ENCODE assay signal across 1 cellular context in genomic region chr1:55277377-55278130, GRCh38.
TF ChIP-seq lines count a peak whose summit lies in the region.

No MANE protein-coding gene starts in this region.

TF ChIP-seq in HEK293, 187 proteins besides CTCF, POLR2A, EP300 and RAD21 (continued from another document):
- TF ChIP-seq ZSCAN18 (tag by site-specific recombination; IDR thresholded peaks at IDR 0.05) (no peak), ZNF692 (tag by site-specific recombination; IDR thresholded peaks at IDR 0.05) (peak; percentile 99), ZNF704 (tag by site-specific recombination; IDR thresholded peaks at IDR 0.05) (no peak), ZNF18 (tag by site-specific recombination; IDR thresholded peaks at IDR 0.05) (no peak), ZNF169 (tag by site-specific recombination; IDR thresholded peaks at IDR 0.05) (no peak), ZNF366 (tag by site-specific recombination; conservative IDR thresholded peaks at IDR 0.05) (peak; percentile 79), ZNF521 (tag by site-specific recombination; IDR thresholded peaks at IDR 0.05) (no peak), ZNF837 (tag by site-specific recombination; IDR thresholded peaks at IDR 0.05) (no peak)
